ENCODE assay signal across 15 cellular contexts in genomic region chr14:65976771-65977170, GRCh38.
"Had no signal": no experiment of that assay in that cellular context is flagged by ENCODE, and none has a peak within 500 bp of the region (broad histone marks: within the 10 kb centered on the region; RNA-seq: fewer than 3 reads in every experiment).

No MANE protein-coding gene starts in this region.

- H3K9me3 ChIP-seq: sigmoid colon, testis had no signal

- ATAC-seq: activated CD4-positive, alpha-beta T cell treated with anti-CD3 and anti-CD28 coated beads for 36 hours; gastroesophageal sphincter had no signal

- H3K27me3 ChIP-seq: gastroesophageal sphincter, sigmoid colon, testis, upper lobe of right lung had no signal

- H3K36me3 ChIP-seq: gastroesophageal sphincter, sigmoid colon, upper lobe of right lung had no signal

- H3K4me3 ChIP-seq: gastroesophageal sphincter, sigmoid colon, testis, upper lobe of right lung had no signal

- DNase-seq: activated CD4-positive, alpha-beta memory T cell treated with anti-CD3 and anti-CD28 coated beads, Interleukin-2, amount 10 ng/mL, durations not matched to agents 7 days and 5 days; activated CD4-positive, alpha-beta T cell treated with anti-CD3 and anti-CD28 coated beads for 36 hours; activated naive CD8-positive, alpha-beta T cell treated with anti-CD3 and anti-CD28 coated beads, Interleukin-2, amount 10 ng/mL, durations not matched to agents 7 days and 5 days; aorta; central memory CD4-positive, alpha-beta T cell; cortex of kidney; effector CD8-positive, alpha-beta T cell; sigmoid colon; stimulated activated CD4-positive, alpha-beta T cell treated with anti-CD3 and anti-CD28 coated beads, Interleukin-12 subunit alpha, Interleukin-12 subunit beta, amount 100 ng/mL, for 4 hours; stimulated activated CD4-positive, alpha-beta T cell treated with anti-CD3 and anti-CD28 coated beads, Interleukin-2, amount 100 ng/mL, for 48 hours; T-helper 9 cell; testis; upper lobe of right lung had no signal

- H3K4me1 ChIP-seq: gastroesophageal sphincter, sigmoid colon, testis, upper lobe of right lung had no signal

- H3K27ac ChIP-seq: gastroesophageal sphincter, sigmoid colon, testis, upper lobe of right lung, VCaP had no signal
